1 cellular context compared by ENCODE assay signal in the genomic region with DNA sequence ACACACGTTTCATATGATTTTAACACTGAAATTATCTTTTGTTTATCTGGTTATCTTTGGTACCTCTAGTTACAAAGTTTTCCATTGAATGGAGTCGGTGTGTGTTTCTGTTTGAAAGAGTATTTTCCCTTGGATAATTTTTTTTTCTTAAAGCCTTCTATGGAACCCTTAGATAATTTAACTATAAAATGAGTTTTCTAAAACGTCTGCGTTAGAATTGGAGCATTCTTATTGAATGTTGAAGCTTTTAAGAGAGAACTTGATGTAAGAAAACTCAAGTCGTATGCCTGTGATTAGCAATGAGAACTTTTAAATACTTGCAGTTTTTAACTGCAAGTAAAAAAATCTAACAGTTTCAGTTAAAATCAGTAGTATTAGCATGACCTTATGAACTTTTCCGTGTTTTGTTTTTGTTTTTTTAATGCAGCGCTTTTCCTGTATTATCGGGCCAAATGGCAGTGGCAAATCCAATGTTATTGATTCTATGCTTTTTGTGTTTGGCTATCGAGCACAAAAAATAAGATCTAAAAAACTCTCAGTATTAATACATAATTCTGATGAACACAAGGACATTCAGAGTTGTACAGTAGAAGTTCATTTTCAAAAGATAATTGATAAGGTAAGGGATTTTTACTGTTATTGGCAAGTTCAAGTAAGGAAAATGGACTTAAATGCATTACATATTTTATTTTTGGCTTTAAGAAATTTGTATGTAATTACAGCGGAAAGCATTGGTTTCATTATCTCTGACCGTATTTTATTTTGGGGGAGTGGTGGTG.
TF ChIP-seq lines count a peak whose summit lies in the region.

No MANE protein-coding gene starts in this region.

TF ChIP-seq in GM12878, 131 proteins besides CTCF, POLR2A, EP300 and RAD21:
- TF ChIP-seq, protein P1, sequence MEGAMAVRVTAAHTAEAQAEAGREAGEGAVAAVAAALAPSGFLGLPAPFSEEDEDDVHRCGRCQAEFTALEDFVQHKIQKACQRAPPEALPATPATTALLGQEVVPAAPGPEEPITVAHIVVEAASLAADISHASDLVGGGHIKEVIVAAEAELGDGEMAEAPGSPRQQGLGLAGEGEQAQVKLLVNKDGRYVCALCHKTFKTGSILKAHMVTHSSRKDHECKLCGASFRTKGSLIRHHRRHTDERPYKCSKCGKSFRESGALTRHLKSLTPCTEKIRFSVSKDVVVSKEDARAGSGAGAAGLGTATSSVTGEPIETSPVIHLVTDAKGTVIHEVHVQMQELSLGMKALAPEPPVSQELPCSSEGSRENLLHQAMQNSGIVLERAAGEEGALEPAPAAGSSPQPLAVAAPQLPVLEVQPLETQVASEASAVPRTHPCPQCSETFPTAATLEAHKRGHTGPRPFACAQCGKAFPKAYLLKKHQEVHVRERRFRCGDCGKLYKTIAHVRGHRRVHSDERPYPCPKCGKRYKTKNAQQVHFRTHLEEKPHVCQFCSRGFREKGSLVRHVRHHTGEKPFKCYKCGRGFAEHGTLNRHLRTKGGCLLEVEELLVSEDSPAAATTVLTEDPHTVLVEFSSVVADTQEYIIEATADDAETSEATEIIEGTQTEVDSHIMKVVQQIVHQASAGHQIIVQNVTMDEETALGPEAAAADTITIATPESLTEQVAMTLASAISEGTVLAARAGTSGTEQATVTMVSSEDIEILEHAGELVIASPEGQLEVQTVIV (IDR thresholded peaks at IDR 0.05; ENCODE audit: borderline replicate concordance, partially characterized antibody) = no peak
- TF ChIP-seq NR2F1 (conservative IDR thresholded peaks at IDR 0.05) = 0 out of 2 replicates have a peak, but pooled peaks have one; percentile 25
